Comparison of ENCODE assay signal across 26 cellular contexts in the genomic region with DNA sequence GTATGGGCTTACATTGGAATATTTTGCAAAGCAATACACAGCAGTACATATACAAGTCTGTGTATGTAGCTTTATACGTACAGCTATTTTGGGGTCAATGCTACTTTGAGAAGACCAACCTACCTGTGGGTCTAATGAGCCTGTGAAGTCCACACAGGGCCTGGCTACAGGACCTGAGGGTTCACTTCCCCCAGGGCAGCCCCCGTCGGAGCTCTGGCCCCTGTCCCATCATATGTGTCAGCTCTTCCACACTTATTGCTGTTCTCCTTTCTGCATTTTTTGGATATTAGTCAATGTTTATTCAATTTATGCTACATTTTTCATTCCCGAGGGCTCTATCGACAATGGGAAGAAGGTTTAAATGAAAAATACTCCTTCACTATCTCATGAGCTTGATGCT.
"Had no signal": no experiment of that assay in that cellular context is flagged by ENCODE, and none has a peak within 500 bp of the region (broad histone marks: within the 10 kb centered on the region; RNA-seq: fewer than 3 reads in every experiment).

No MANE protein-coding gene starts in this region.

- H3K27me3 ChIP-seq: neural progenitor cell, right lobe of liver, thyroid gland, tibial nerve, upper lobe of left lung, uterus had no signal

- FAIRE-seq: pancreas, small intestine had no signal

- H3K9me3 ChIP-seq: pancreas, psoas muscle, right lobe of liver, sigmoid colon, thoracic aorta, thyroid gland, tibial nerve, upper lobe of left lung, uterus had no signal

- H3K4me3 ChIP-seq: neural progenitor cell, pancreas, psoas muscle, right lobe of liver, sigmoid colon, thoracic aorta, thyroid gland, tibial nerve, upper lobe of left lung, uterus had no signal

- ATAC-seq: naive thymus-derived CD4-positive, alpha-beta T cell; natural killer cell; pancreas; psoas muscle; right cardiac atrium; right lobe of liver; stimulated activated memory B cell treated with anti-CD40 and anti-IgM and Interleukin-4, amounts not matched to agents 10 μg/mL and 1 μg/mL and 100 μg/mL, for 72 hours; stimulated activated naive CD8-positive, alpha-beta T cell treated with anti-CD3 and anti-CD28 coated beads, Interleukin-15, amount 100 ng/mL, for 72 hours; stimulated activated naive CD8-positive, alpha-beta T cell treated with anti-CD3 and anti-CD28 coated beads, Interleukin-15, Interleukin-2, amounts not matched to agents 100 U/mL and 50 U/mL, for 24 hours had no signal

- H2AFZ ChIP-seq: neural progenitor cell had no signal

- DNase-seq: natural killer cell; occipital lobe; pancreas; right cardiac atrium; small intestine; stimulated activated CD4-positive, alpha-beta T cell treated with anti-CD3 and anti-CD28 coated beads, Interleukin-12 subunit alpha, Interleukin-12 subunit beta, amount 100 ng/mL, for 4 hours; stimulated activated CD4-positive, alpha-beta T cell treated with anti-CD3 and anti-CD28 coated beads, Interleukin-1b, Interleukin-23, amount 100 ng/mL, for 48 hours; stimulated activated CD4-positive, alpha-beta T cell treated with anti-CD3 and anti-CD28 coated beads, Interleukin-4, amount 100 ng/mL, for 1 hour; stimulated activated CD4-positive, alpha-beta T cell treated with anti-CD3 and anti-CD28 coated beads, Interleukin-4, amount 100 ng/mL, for 4 hours; stimulated activated CD8-positive, alpha-beta memory T cell treated with anti-CD3 and anti-CD28 coated beads, Interleukin-4, amount 100 ng/mL, for 48 hours; stimulated activated naive CD4-positive, alpha-beta T cell; stimulated activated naive CD8-positive, alpha-beta T cell treated with anti-CD3 and anti-CD28 coated beads, Interleukin-15, amount 100 ng/mL, for 72 hours; stimulated activated naive CD8-positive, alpha-beta T cell treated with anti-CD3 and anti-CD28 coated beads, Interleukin-15, Interleukin-2, amounts not matched to agents 100 U/mL and 50 U/mL, for 24 hours; substantia nigra; thyroid gland; trophoblast cell; upper lobe of left lung; uterus had no signal

- H3K27ac ChIP-seq: neural progenitor cell, pancreas, psoas muscle, right lobe of liver, sigmoid colon, thoracic aorta, thyroid gland, tibial nerve, upper lobe of left lung, uterus had no signal

- H3K4me2 ChIP-seq: neural progenitor cell had no signal

- H3K4me1 ChIP-seq: pancreas, psoas muscle, right lobe of liver, sigmoid colon, thyroid gland, tibial nerve, upper lobe of left lung, uterus had no signal

- H3K9ac ChIP-seq: neural progenitor cell had no signal

- H3K36me3 ChIP-seq: neural progenitor cell, pancreas, right lobe of liver, sigmoid colon, thoracic aorta, thyroid gland, tibial nerve, upper lobe of left lung, uterus had no signal
